Comparison of ENCODE assay signal across 11 cellular contexts in genomic region chr17:57285681-57286080, GRCh38. TPM values are rescaled to one million over a fixed set of nuclear protein-coding genes. Genes with fewer than 3 reads are reported as not detected.
A peak's percentile ranks its signal among the peaks of the same experiment; 100 is the strongest.
DNase-seq lines count a peak whose midpoint lies in the region; ATAC-seq and TF ChIP-seq lines count a peak whose summit lies in the region.
"Had no signal": no experiment of that assay in that cellular context is flagged by ENCODE, and none has a peak within 500 bp of the region (broad histone marks: within the 10 kb centered on the region; RNA-seq: fewer than 3 reads in every experiment).

No MANE protein-coding gene starts in this region.

- H3K9me3 Mint-ChIP-seq in activated naive CD4-positive, alpha-beta T cell treated with anti-CD3 and anti-CD28 coated beads, Interleukin-2, amount 50 U/mL, for 24 hours: no peaks in the 10 kb centered on the region
- no peaks in the 10 kb centered on the region for H3K9me3 Mint-ChIP-seq in activated naive CD4-positive, alpha-beta T cell treated with anti-CD3 and anti-CD28 coated beads for 36 hours
- no peaks in the 10 kb centered on the region for H3K9me3 Mint-ChIP-seq in stimulated activated naive B cell treated with anti-CD40 and anti-IgM and Interleukin-4, amounts not matched to agents 10 μg/mL and 1 μg/mL and 100 μg/mL, for 72 hours

- H3K4me3 ChIP-seq in iPS-18a (ENCODE audit: low read length): peak overlapping the region; percentile 7
- H3K4me3 ChIP-seq: uterus had no signal

- peaks cover 6% of the 10 kb centered on the region for H3K36me3 ChIP-seq in iPS-18a (ENCODE audit: control insufficient read depth, low read depth, low read length)
- H3K36me3 ChIP-seq: uterus had no signal

- no peaks in the 10 kb centered on the region for H3K27me3 Mint-ChIP-seq in activated naive CD4-positive, alpha-beta T cell treated with anti-CD3 and anti-CD28 coated beads, Interleukin-2, amount 50 U/mL, for 24 hours
- no peaks in the 10 kb centered on the region for H3K27me3 Mint-ChIP-seq in activated naive CD4-positive, alpha-beta T cell treated with anti-CD3 and anti-CD28 coated beads for 36 hours (ENCODE audit: low read depth)
- no peaks in the 10 kb centered on the region for H3K27me3 Mint-ChIP-seq in T-helper 17 cell
- H3K27me3 Mint-ChIP-seq in stimulated activated naive B cell treated with anti-CD40 and anti-IgM and Interleukin-4, amounts not matched to agents 10 μg/mL and 1 μg/mL and 100 μg/mL, for 72 hours: no peaks in the 10 kb centered on the region

- H3K4me3 Mint-ChIP-seq in activated naive CD4-positive, alpha-beta T cell treated with anti-CD3 and anti-CD28 coated beads, Interleukin-2, amount 50 U/mL, for 24 hours: peak overlapping the region; percentile 69
- H3K4me3 Mint-ChIP-seq in activated naive CD4-positive, alpha-beta T cell treated with anti-CD3 and anti-CD28 coated beads for 36 hours: no peak overlapping the region
- peak overlapping the region; percentile 78 for H3K4me3 Mint-ChIP-seq in T-helper 17 cell
- peak overlapping the region; percentile 77 to 78 for H3K4me3 Mint-ChIP-seq in stimulated activated naive B cell treated with anti-CD40 and anti-IgM and Interleukin-4, amounts not matched to agents 10 μg/mL and 1 μg/mL and 100 μg/mL, for 72 hours

- CTCF ChIA-PET in activated naive CD4-positive, alpha-beta T cell treated with anti-CD3 and anti-CD28 coated beads for 36 hours (lab: Charles Lee): interaction anchor here (0.8 to 1.3 kb wide), 2 partner anchors 121 to 155 kb away, joined by 3 to 5 read pairs; no protein-coding TSS in a partner anchor
- CTCF ChIA-PET in HEK293T (lab: Yijun Ruan, JAX): no interaction called here

- ATAC-seq in T-helper 17 cell: no peak
- peak; percentile 23 to 24 for ATAC-seq in stimulated activated naive B cell treated with anti-CD40 and anti-IgM and Interleukin-4, amounts not matched to agents 10 μg/mL and 1 μg/mL and 100 μg/mL, for 72 hours (replicated peaks)
- no peak for ATAC-seq in omental fat pad (ENCODE audit: low FRiP score)

- POLR2A ChIA-PET in HEK293T (lab: Yijun Ruan, JAX): no interaction called here

- peaks cover 76% of the 10 kb centered on the region for H3K4me1 Mint-ChIP-seq in activated naive CD4-positive, alpha-beta T cell treated with anti-CD3 and anti-CD28 coated beads, Interleukin-2, amount 50 U/mL, for 24 hours
- peaks cover 56% of the 10 kb centered on the region for H3K4me1 Mint-ChIP-seq in activated naive CD4-positive, alpha-beta T cell treated with anti-CD3 and anti-CD28 coated beads for 36 hours (ENCODE audit: low read depth)
- peaks cover 62% of the 10 kb centered on the region for H3K4me1 Mint-ChIP-seq in T-helper 17 cell
- H3K4me1 Mint-ChIP-seq in stimulated activated naive B cell treated with anti-CD40 and anti-IgM and Interleukin-4, amounts not matched to agents 10 μg/mL and 1 μg/mL and 100 μg/mL, for 72 hours: peaks cover 50 to 84% of the 10 kb centered on the region in 2 donors

- DNase-seq in activated naive CD4-positive, alpha-beta T cell treated with anti-CD3 and anti-CD28 coated beads for 36 hours: no peak
- DNase-seq in T-helper 17 cell: no peak
- no peak for DNase-seq in stimulated activated naive B cell treated with anti-CD40 and anti-IgM and Interleukin-4, amounts not matched to agents 10 μg/mL and 1 μg/mL and 100 μg/mL, for 72 hours
- no peak for DNase-seq in NCI-H128 (lab: John Stamatoyannopoulos, UW; ENCODE audit: unreplicated experiment)
- no peak for DNase-seq in HEK293T (ENCODE audit: extremely low spot score)
- no peak for DNase-seq in omental fat pad (ENCODE audit: low spot score)
- DNase-seq: NCI-H2029 treated with DMSO at 0.1 percent for 48 hours, uterus, WERI-Rb-1 had no signal

- peaks cover 6% of the 10 kb centered on the region for H3K36me3 Mint-ChIP-seq in activated naive CD4-positive, alpha-beta T cell treated with anti-CD3 and anti-CD28 coated beads, Interleukin-2, amount 50 U/mL, for 24 hours
- H3K36me3 Mint-ChIP-seq in activated naive CD4-positive, alpha-beta T cell treated with anti-CD3 and anti-CD28 coated beads for 36 hours (ENCODE audit: low read depth): peaks cover 6% of the 10 kb centered on the region
- H3K36me3 Mint-ChIP-seq in T-helper 17 cell (ENCODE audit: low read depth): no peaks in the 10 kb centered on the region
- peaks cover 21 to 40% of the 10 kb centered on the region in 2 donors for H3K36me3 Mint-ChIP-seq in stimulated activated naive B cell treated with anti-CD40 and anti-IgM and Interleukin-4, amounts not matched to agents 10 μg/mL and 1 μg/mL and 100 μg/mL, for 72 hours

- H3K9ac ChIP-seq in iPS-18a (ENCODE audit: low read length): no peak overlapping the region

- peaks cover 64% of the 10 kb centered on the region for H3K4me1 ChIP-seq in iPS-18a (ENCODE audit: control insufficient read depth, low read depth, low read length)

- H3K27ac ChIP-seq in iPS-18a (ENCODE audit: low read length): no peak overlapping the region
- H3K27ac ChIP-seq: uterus, WERI-Rb-1 had no signal

- no peak for TF ChIP-seq CTCF in omental fat pad (IDR thresholded peaks at IDR 0.05)

- intact Hi-C loops in activated naive CD4-positive, alpha-beta T cell treated with anti-CD3 and anti-CD28 coated beads for 36 hours (cut with micrococcal nuclease): loop anchor here (2.0 kb wide), 3 partner anchors 27 to 155 kb away; no protein-coding TSS in a partner anchor

- H3K27me3 ChIP-seq in iPS-18a (ENCODE audit: control insufficient read depth, insufficient read depth, low read length): no peaks in the 10 kb centered on the region
- H3K27me3 ChIP-seq: uterus had no signal

- H3K27ac Mint-ChIP-seq in activated naive CD4-positive, alpha-beta T cell treated with anti-CD3 and anti-CD28 coated beads, Interleukin-2, amount 50 U/mL, for 24 hours: peak overlapping the region; percentile 84
- no peak overlapping the region for H3K27ac Mint-ChIP-seq in activated naive CD4-positive, alpha-beta T cell treated with anti-CD3 and anti-CD28 coated beads for 36 hours
- peak overlapping the region; percentile 89 for H3K27ac Mint-ChIP-seq in T-helper 17 cell
- H3K27ac Mint-ChIP-seq in stimulated activated naive B cell treated with anti-CD40 and anti-IgM and Interleukin-4, amounts not matched to agents 10 μg/mL and 1 μg/mL and 100 μg/mL, for 72 hours: peak overlapping the region; percentile 91

- no peaks in the 10 kb centered on the region for H3K9me3 ChIP-seq in T-helper 17 cell (ENCODE audit: control insufficient read depth, low read length, poor library complexity, severe bottlenecking)
- no peaks in the 10 kb centered on the region for H3K9me3 ChIP-seq in iPS-18a (ENCODE audit: control insufficient read depth, low read depth, low read length)
- H3K9me3 ChIP-seq: uterus had no signal

TF ChIP-seq in HEK293T, 16 proteins besides CTCF, POLR2A, EP300 and RAD21:
- TF ChIP-seq HDGF (IDR thresholded peaks at IDR 0.05; ENCODE audit: borderline replicate concordance) (no peak), NFRKB (IDR thresholded peaks at IDR 0.05) (no peak), ZNF384 (IDR thresholded peaks at IDR 0.05) (no peak), ARNT (IDR thresholded peaks at IDR 0.05) (no peak), CTBP1 (IDR thresholded peaks at IDR 0.05; ENCODE audit: borderline replicate concordance) (no peak), TARDBP (IDR thresholded peaks at IDR 0.05) (no peak), SUZ12 (IDR thresholded peaks at IDR 0.05) (no peak), FOXA1 (IDR thresholded peaks at IDR 0.05) (no peak), L3MBTL2 (conservative IDR thresholded peaks at IDR 0.05) (no peak), SP1 (IDR thresholded peaks at IDR 0.05) (no peak), PKNOX1 (IDR thresholded peaks at IDR 0.05) (no peak), BHLHE40 (IDR thresholded peaks at IDR 0.05; ENCODE audit: borderline replicate concordance) (no peak), FOXM1 (IDR thresholded peaks at IDR 0.05; ENCODE audit: borderline replicate concordance) (no peak), ELF4 (IDR thresholded peaks at IDR 0.05) (no peak), FOXK2 (IDR thresholded peaks at IDR 0.05) (no peak), LEF1 (IDR thresholded peaks at IDR 0.05; ENCODE audit: borderline replicate concordance) (no peak)
TF ChIP-seq in HEK293T: peak in this region for 0.

RNA-seq across cellular contexts. Expression of gene MSI2, which starts 29.4 kb away (rescaled TPM):
- total RNA-seq in activated naive CD4-positive, alpha-beta T cell treated with anti-CD3 and anti-CD28 coated beads for 36 hours: 10 to 100 TPM; 38.8 to 39.0 TPM
- total RNA-seq in T-helper 17 cell: 100 to 1,000 TPM; 148 to 151 TPM
- 10 to 100 TPM; 14.9 to 24.4 (median 19.8) TPM for total RNA-seq in omental fat pad

Comparison
In these comparisons a context has a peak if more than half of its experiments do, and no peak if none do; other contexts are left out.
1. ATAC-seq: peak in stimulated activated naive B cell treated with anti-CD40 and anti-IgM and Interleukin-4, amounts not matched to agents 10 μg/mL and 1 μg/mL and 100 μg/mL, for 72 hours (2 of 2); none in T-helper 17 cell (single experiment) and omental fat pad (single experiment).